Comparison of ENCODE assay signal across 7 cellular contexts in genomic region chr3:191329654-191330308, GRCh38. TPM values are rescaled to one million over a fixed set of nuclear protein-coding genes. Genes with fewer than 3 reads are reported as not detected.
DNase-seq lines count a peak whose midpoint lies in the region; ATAC-seq and TF ChIP-seq lines count a peak whose summit lies in the region.

No MANE protein-coding gene starts in this region.

- peak overlapping the region; percentile 97 for H2AFZ ChIP-seq in SK-N-SH (ENCODE audit: low read depth)

- peaks cover 56% of the 10 kb centered on the region for H3K79me2 ChIP-seq in SK-N-SH (ENCODE audit: insufficient read depth)

- H3K9me3 ChIP-seq in SK-N-SH (no peaks in the 10 kb centered on the region), colonic mucosa (no peaks in the 10 kb centered on the region), left lung (no peaks in the 10 kb centered on the region)

- H3K4me1 ChIP-seq in SK-N-SH (ENCODE audit: control insufficient read depth in 1 of 2, insufficient read depth in 2 of 2, low read depth in 1 of 2, low read length in 1 of 2): peaks cover 18 to 43% of the 10 kb centered on the region in 2 experiments; a peak in 3 of 4 replicates
- H3K4me1 ChIP-seq in colonic mucosa: no peaks in the 10 kb centered on the region
- H3K4me1 ChIP-seq in left lung: peaks cover 6 to 50% of the 10 kb centered on the region in 2 donors

- intact Hi-C loops in colonic mucosa (cut with DNase I) (no loop called here), left lung (cut with DNase I) (no loop called here)

- H3K36me3 ChIP-seq in SK-N-SH (replicated peaks in 1 of 2; ENCODE audit: control insufficient read depth in 1 of 2, insufficient read depth in 2 of 2, low read length in 1 of 2): no peaks in the 10 kb centered on the region
- H3K36me3 ChIP-seq in colonic mucosa: no peaks in the 10 kb centered on the region
- no peaks in the 10 kb centered on the region for H3K36me3 ChIP-seq in left lung

- TF ChIP-seq CTCF in SK-N-SH (IDR thresholded peaks at IDR 0.05) (no peak), colonic mucosa (IDR thresholded peaks at IDR 0.05) (no peak), left lung (IDR thresholded peaks at IDR 0.05) (no peak)

- 6% methylated on average over 11 of the region's 35 CpGs for WGBS in SK-N-SH (ENCODE audit: low lambda C conversion rate)

- H3K27ac ChIP-seq in SK-N-SH (ENCODE audit: low read depth in 2 of 2, low read length in 1 of 2): peak overlapping the region; percentile 85 to 92
- H3K27ac ChIP-seq in colonic mucosa: peak overlapping the region; percentile 78
- H3K27ac ChIP-seq in left lung: peak overlapping the region; percentile 89 to 93

- peaks cover 39% of the 10 kb centered on the region for H3K27me3 Mint-ChIP-seq in stimulated activated naive CD8-positive, alpha-beta T cell treated with anti-CD3 and anti-CD28 coated beads, Interleukin-15, amount 100 ng/mL, for 72 hours

- no peak for TF ChIP-seq EP300 in SK-N-SH (IDR thresholded peaks at IDR 0.05; ENCODE audit: borderline replicate concordance in 1 of 2, low read depth in 1 of 2, low read length in 1 of 2)

- no peak for TF ChIP-seq RAD21 in SK-N-SH (IDR thresholded peaks at IDR 0.05; ENCODE audit: low read length)

- peaks cover 27% of the 10 kb centered on the region for H3F3A ChIP-seq in SK-N-SH (replicated peaks; ENCODE audit: insufficient read depth)

- H3K4me3 Mint-ChIP-seq in stimulated activated naive CD8-positive, alpha-beta T cell treated with anti-CD3 and anti-CD28 coated beads, Interleukin-15, amount 100 ng/mL, for 72 hours: peak overlapping the region; percentile 56 to 66

- DNase-seq in G401 (ENCODE audit: low spot score) (peak; percentile 55), SK-N-SH (no peak), colonic mucosa (peak; percentile 64), left lung (peak; percentile 46 to 86)
- DNase-seq in stimulated activated naive CD8-positive, alpha-beta T cell treated with anti-CD3 and anti-CD28 coated beads, Interleukin-15, amount 100 ng/mL, for 72 hours: peak in 1 of 2 donors; percentile 13

- ATAC-seq in GM21390 (IDR thresholded peaks at IDR 0.05; ENCODE audit: unreplicated experiment): peak; percentile 30
- peak; percentile 4 for ATAC-seq in HG03575 (IDR thresholded peaks at IDR 0.05; ENCODE audit: extremely low read depth, insufficient number of reproducible peaks, low FRiP score, unreplicated experiment)
- ATAC-seq in left lung: peak; percentile 68
- ATAC-seq in stimulated activated naive CD8-positive, alpha-beta T cell treated with anti-CD3 and anti-CD28 coated beads, Interleukin-15, amount 100 ng/mL, for 72 hours: peak; percentile 48

- H3K9ac ChIP-seq in SK-N-SH (peak overlapping the region; percentile 94), colonic mucosa (ENCODE audit: low read depth in 2 of 2, low read length in 2 of 2) (peak overlapping the region; percentile 85 to 87)

- POLR2A ChIA-PET in SK-N-SH (lab: Yijun Ruan, JAX): interaction anchor here (1.3 kb wide), 1 partner anchor 15 kb away, joined by 3 read pairs; no protein-coding TSS in a partner anchor

- no peak overlapping the region for H3K27ac Mint-ChIP-seq in stimulated activated naive CD8-positive, alpha-beta T cell treated with anti-CD3 and anti-CD28 coated beads, Interleukin-15, amount 100 ng/mL, for 72 hours

- H3K4me2 ChIP-seq in SK-N-SH: peak overlapping the region; percentile 82

- H3K9me2 ChIP-seq in SK-N-SH: no peaks in the 10 kb centered on the region

- H3K4me3 ChIP-seq in SK-N-SH (ENCODE audit: low read depth in 2 of 2, low read length in 1 of 2) (peak overlapping the region; percentile 93), colonic mucosa (peak overlapping the region; percentile 66), left lung (peak overlapping the region; percentile 71)

- H3K4me1 Mint-ChIP-seq in stimulated activated naive CD8-positive, alpha-beta T cell treated with anti-CD3 and anti-CD28 coated beads, Interleukin-15, amount 100 ng/mL, for 72 hours: peaks cover 9% of the 10 kb centered on the region

- in situ Hi-C loops in G401 (cut with HindIII; ENCODE audit: low sequenced_read_pairs): no loop called here

- peaks cover 3% of the 10 kb centered on the region; the same call in 1 of the 2 replicates for H4K20me1 ChIP-seq in SK-N-SH (ENCODE audit: insufficient read depth)

- no peaks in the 10 kb centered on the region for H3K9me3 Mint-ChIP-seq in stimulated activated naive CD8-positive, alpha-beta T cell treated with anti-CD3 and anti-CD28 coated beads, Interleukin-15, amount 100 ng/mL, for 72 hours

- H3K27me3 ChIP-seq in SK-N-SH (ENCODE audit: insufficient read depth) (no peaks in the 10 kb centered on the region), colonic mucosa (no peaks in the 10 kb centered on the region), left lung (peaks cover 0 to 15% of the 10 kb centered on the region in 2 donors)

- CTCF ChIA-PET in SK-N-SH (lab: Yijun Ruan, JAX): interaction anchor here (0.7 kb wide), 1 partner anchor 232 kb away, joined by 3 read pairs; no protein-coding TSS in a partner anchor

TF ChIP-seq in SK-N-SH, 30 proteins besides CTCF, POLR2A, EP300 and RAD21 (continues in another document):
- TF ChIP-seq POLR2AphosphoS5 (IDR thresholded peaks at IDR 0.05; ENCODE audit: low read depth, low read length): no peak
- no peak for TF ChIP-seq YY1 (IDR thresholded peaks at IDR 0.05; ENCODE audit: low read depth)
- TF ChIP-seq JUND (IDR thresholded peaks at IDR 0.05): no peak
- TF ChIP-seq MAX (IDR thresholded peaks at IDR 0.05; ENCODE audit: low read depth): peak; percentile 35; the same call in 1 of the 2 replicates
- TF ChIP-seq SMC3 (IDR thresholded peaks at IDR 0.05; ENCODE audit: low read depth, low read length): no peak
- peak; percentile 53; the same call in 1 of the 2 replicates for TF ChIP-seq MXI1 (IDR thresholded peaks at IDR 0.05; ENCODE audit: low read depth, low read length)
- no peak for TF ChIP-seq TEAD4 (IDR thresholded peaks at IDR 0.05; ENCODE audit: borderline replicate concordance, insufficient read depth)
- no peak for TF ChIP-seq FOSL2 (IDR thresholded peaks at IDR 0.05; ENCODE audit: borderline replicate concordance, low read depth)
- TF ChIP-seq REST (IDR thresholded peaks at IDR 0.05; ENCODE audit: low read depth, low read length): no peak
- no peak for TF ChIP-seq USF2 (IDR thresholded peaks at IDR 0.05; ENCODE audit: borderline replicate concordance, low read depth, low read length)
- TF ChIP-seq MEF2A (IDR thresholded peaks at IDR 0.05; ENCODE audit: borderline replicate concordance, low read depth): no peak
- no peak for TF ChIP-seq RCOR1 (IDR thresholded peaks at IDR 0.05; ENCODE audit: low read length)
- peak; percentile 68 for TF ChIP-seq SIN3A (IDR thresholded peaks at IDR 0.05; ENCODE audit: borderline replicate concordance, low read depth, low read length)
- no peak for TF ChIP-seq GATA2 (CRISPR knock-in tag; IDR thresholded peaks at IDR 0.05)
- TF ChIP-seq TAF1 (IDR thresholded peaks at IDR 0.05; ENCODE audit: borderline replicate concordance, low read depth, low read length): no peak
- TF ChIP-seq CHD2 (IDR thresholded peaks at IDR 0.05; ENCODE audit: low read length, partially characterized antibody): no peak
- no peak for TF ChIP-seq EZH2phosphoT487 (IDR thresholded peaks at IDR 0.05; ENCODE audit: borderline replicate concordance, low read depth)

RNA-seq across cellular contexts. Expression of gene UTS2B, which starts 0.5 kb away (rescaled TPM):
- not detected in 2 replicates for total RNA-seq in G401 (2014; rRNA removed; shearing (Covaris generic))
- polyA plus RNA-seq in SK-N-SH (2012; rRNA removed): 0.03 and 0.23 TPM in 2 replicates
- polyA plus RNA-seq in SK-N-SH (2012; cell fraction: cytosol; rRNA removed): 0.07 and 0.21 TPM in 2 replicates
- 0.21 and 0.42 TPM in 2 replicates for polyA plus RNA-seq in SK-N-SH (2012; cell fraction: nucleus; rRNA removed)
- total RNA-seq in colonic mucosa: under 1 TPM in 1 of 2 donors, not detected in 1; 0.69 TPM
- total RNA-seq in left lung: under 1 TPM in 1 of 2 donors, not detected in 1; 0.41 TPM

RNA-seq across cellular contexts. Expression of gene CCDC50, which starts 0.6 kb away (rescaled TPM):
- total RNA-seq in G401 (2014; rRNA removed; shearing (Covaris generic)): 29.1 and 47.5 TPM in 2 replicates
- polyA plus RNA-seq in SK-N-SH (2012; rRNA removed): 21.9 and 23.6 TPM in 2 replicates
- 28.2 and 33.5 TPM in 2 replicates for polyA plus RNA-seq in SK-N-SH (2012; cell fraction: cytosol; rRNA removed)
- 15.1 and 22.2 TPM in 2 replicates for polyA plus RNA-seq in SK-N-SH (2012; cell fraction: nucleus; rRNA removed)
- total RNA-seq in colonic mucosa: 10 to 100 TPM; 33.4 to 53.3 TPM
- 10 to 100 TPM; 49.7 to 65.9 TPM for total RNA-seq in left lung

Comparison
In these comparisons a context has a peak if more than half of its experiments do, and no peak if none do; other contexts are left out.
1. ATAC-seq: peak in every context shown above with its lines; median percentile 68 in left lung; 48 in stimulated activated naive CD8-positive, alpha-beta T cell treated with anti-CD3 and anti-CD28 coated beads, Interleukin-15, amount 100 ng/mL, for 72 hours; 30 in GM21390; 4 in HG03575.